17 cellular contexts compared by ENCODE assay signal in genomic region chr20:47600967-47601547, GRCh38.
DNase-seq lines count a peak whose midpoint lies in the region; ATAC-seq and TF ChIP-seq lines count a peak whose summit lies in the region.
"Had no signal": no experiment of that assay in that cellular context is flagged by ENCODE, and none has a peak within 500 bp of the region (broad histone marks: within the 10 kb centered on the region; RNA-seq: fewer than 3 reads in every experiment).

No MANE protein-coding gene starts in this region.

- H3K27me3 Mint-ChIP-seq in activated naive CD4-positive, alpha-beta T cell treated with anti-CD3 and anti-CD28 coated beads, Interleukin-2, amount 50 U/mL, for 24 hours: no peaks in the 10 kb centered on the region
- no peaks in the 10 kb centered on the region for H3K27me3 Mint-ChIP-seq in activated naive CD4-positive, alpha-beta T cell treated with anti-CD3 and anti-CD28 coated beads for 36 hours (ENCODE audit: low read depth)
- H3K27me3 Mint-ChIP-seq in activated B cell treated with CpG ODN at 0.5 μM for 24 hours: no peaks in the 10 kb centered on the region
- H3K27me3 Mint-ChIP-seq: CD4-positive, alpha-beta T cell had no signal

- no peaks in the 10 kb centered on the region for H3K4me1 ChIP-seq in trophoblast cell (ENCODE audit: control insufficient read depth in 1 of 2, insufficient read depth in 2 of 2, low read length in 2 of 2)

- CTCF ChIA-PET in activated naive CD4-positive, alpha-beta T cell treated with anti-CD3 and anti-CD28 coated beads for 36 hours (lab: Charles Lee): interaction anchor here (0.9 to 1.4 kb wide), 3 partner anchors 40 to 217 kb away, joined by 3 to 5 read pairs (median 3); no protein-coding TSS in a partner anchor
- CTCF ChIA-PET in activated B cell treated with CpG ODN at 0.5 μM for 24 hours (lab: Charles Lee): interaction anchor here (1.4 kb wide), 1 partner anchor 304 kb away, joined by 3 read pairs; no protein-coding TSS in a partner anchor

- H3K4me2 ChIP-seq in trophoblast cell (ENCODE audit: low read length): no peak overlapping the region

- no peak overlapping the region for H3K9ac ChIP-seq in trophoblast cell (ENCODE audit: low read length)

- H3K4me1 Mint-ChIP-seq in activated naive CD4-positive, alpha-beta T cell treated with anti-CD3 and anti-CD28 coated beads, Interleukin-2, amount 50 U/mL, for 24 hours: peaks cover 69% of the 10 kb centered on the region
- H3K4me1 Mint-ChIP-seq in activated naive CD4-positive, alpha-beta T cell treated with anti-CD3 and anti-CD28 coated beads for 36 hours (ENCODE audit: low read depth): peaks cover 59% of the 10 kb centered on the region
- H3K4me1 Mint-ChIP-seq in activated B cell treated with CpG ODN at 0.5 μM for 24 hours: peaks cover 62% of the 10 kb centered on the region

- no peak overlapping the region for H2BK120ac ChIP-seq in trophoblast cell (ENCODE audit: insufficient read depth, low read length, poor library complexity)

- no peak overlapping the region for H2BK12ac ChIP-seq in trophoblast cell (ENCODE audit: low read length)

- peaks cover 0 to 3% of the 10 kb centered on the region in 2 experiments for H3K36me3 ChIP-seq in trophoblast cell (ENCODE audit: control insufficient read depth in 1 of 2, insufficient read depth in 2 of 2, low read length in 2 of 2)

- H3K4ac ChIP-seq in trophoblast cell (ENCODE audit: low read depth, low read length): peak overlapping the region; percentile 58

- no peak overlapping the region for H3K18ac ChIP-seq in trophoblast cell (ENCODE audit: low read length)

- H3K9me3 ChIP-seq in trophoblast cell (ENCODE audit: insufficient read depth, low read depth, low read length): peaks cover 5% of the 10 kb centered on the region

- WGBS in trophoblast cell (ENCODE audit: extremely low coverage, insufficient coverage, insufficient read length): no CpG with 5 or more reads among the region's 9 CpGs

- no peak overlapping the region for H4K8ac ChIP-seq in trophoblast cell (ENCODE audit: low read depth, low read length)

- H3K9me3 Mint-ChIP-seq in activated naive CD4-positive, alpha-beta T cell treated with anti-CD3 and anti-CD28 coated beads, Interleukin-2, amount 50 U/mL, for 24 hours: no peaks in the 10 kb centered on the region
- no peaks in the 10 kb centered on the region for H3K9me3 Mint-ChIP-seq in activated naive CD4-positive, alpha-beta T cell treated with anti-CD3 and anti-CD28 coated beads for 36 hours
- H3K9me3 Mint-ChIP-seq in activated B cell treated with CpG ODN at 0.5 μM for 24 hours: no peaks in the 10 kb centered on the region
- H3K9me3 Mint-ChIP-seq: CD4-positive, alpha-beta T cell had no signal

- H4K91ac ChIP-seq in trophoblast cell (ENCODE audit: low read depth, low read length): no peak overlapping the region

- H3K4me3 ChIP-seq in HL-60 (replicated peaks; ENCODE audit: insufficient read depth, low read length): no peak overlapping the region
- H3K4me3 ChIP-seq in trophoblast cell (ENCODE audit: low read depth, low read length): no peak overlapping the region

- ATAC-seq in activated B cell treated with CpG ODN at 0.5 μM for 24 hours (ENCODE audit: low read depth): no peak
- ATAC-seq: SK-N-SH treated with all-trans-retinoic acid at 6 μM for 48 hours had no signal

- H3K14ac ChIP-seq in trophoblast cell (ENCODE audit: low read length): no peak overlapping the region

- POLR2A ChIA-PET in activated B cell treated with CpG ODN at 0.5 μM for 24 hours (lab: Charles Lee): interaction anchor here (1.3 kb wide), 1 partner anchor 99 kb away, joined by 3 read pairs; no protein-coding TSS in a partner anchor

- DNase-seq in activated naive CD4-positive, alpha-beta T cell treated with anti-CD3 and anti-CD28 coated beads for 36 hours: no peak
- DNase-seq in HL-60 (ENCODE audit: low read depth in 1 of 2, low spot score in 1 of 2) (peak; percentile 5 to 22), activated B cell treated with CpG ODN at 0.5 μM for 24 hours (no peak), trophoblast cell (no peak), COR-L47 (lab: John Stamatoyannopoulos, UW) (no peak), EL (no peak)
- DNase-seq: CD4-positive, alpha-beta T cell; DMS79; H7; NCI-H1048; NCI-H1694; NCI-H226; NCI-H524 treated with DMSO at 0.1 percent for 48 hours; NK-92 treated with Interleukin-12 subunit alpha and Interleukin-12 subunit beta, amount 100 ng/mL, for 24 hours; SHP77 had no signal

- no peak overlapping the region for H2BK5ac ChIP-seq in trophoblast cell (ENCODE audit: low read depth, low read length, poor library complexity)

- H2AFZ ChIP-seq in trophoblast cell (ENCODE audit: insufficient read depth, low read length, poor library complexity): no peak overlapping the region

- TF ChIP-seq CTCF in HL-60 (IDR thresholded peaks at IDR 0.05; ENCODE audit: insufficient read depth, low read length) (no peak), activated B cell treated with CpG ODN at 0.5 μM for 24 hours (IDR thresholded peaks at IDR 0.05) (no peak)

- no peaks in the 10 kb centered on the region for H3K79me2 ChIP-seq in trophoblast cell (ENCODE audit: control insufficient read depth, insufficient read depth, low read length, poor library complexity)

- H3K4me3 Mint-ChIP-seq in activated naive CD4-positive, alpha-beta T cell treated with anti-CD3 and anti-CD28 coated beads, Interleukin-2, amount 50 U/mL, for 24 hours: no peak overlapping the region
- no peak overlapping the region for H3K4me3 Mint-ChIP-seq in activated naive CD4-positive, alpha-beta T cell treated with anti-CD3 and anti-CD28 coated beads for 36 hours
- no peak overlapping the region for H3K4me3 Mint-ChIP-seq in activated B cell treated with CpG ODN at 0.5 μM for 24 hours
- H3K4me3 Mint-ChIP-seq: CD4-positive, alpha-beta T cell had no signal

- H2AK5ac ChIP-seq in trophoblast cell (ENCODE audit: low read length): no peak overlapping the region

- no peaks in the 10 kb centered on the region for H3K27me3 ChIP-seq in HL-60 (ENCODE audit: insufficient read depth, poor library complexity, severe bottlenecking)
- no peaks in the 10 kb centered on the region for H3K27me3 ChIP-seq in trophoblast cell (ENCODE audit: insufficient read depth, low read length)

- peak overlapping the region; percentile 62 for H3K27ac Mint-ChIP-seq in activated naive CD4-positive, alpha-beta T cell treated with anti-CD3 and anti-CD28 coated beads, Interleukin-2, amount 50 U/mL, for 24 hours
- H3K27ac Mint-ChIP-seq in activated naive CD4-positive, alpha-beta T cell treated with anti-CD3 and anti-CD28 coated beads for 36 hours: no peak overlapping the region
- peak overlapping the region; percentile 53 for H3K27ac Mint-ChIP-seq in activated B cell treated with CpG ODN at 0.5 μM for 24 hours
- H3K27ac Mint-ChIP-seq: CD4-positive, alpha-beta T cell had no signal

- H3K36me3 Mint-ChIP-seq in activated naive CD4-positive, alpha-beta T cell treated with anti-CD3 and anti-CD28 coated beads, Interleukin-2, amount 50 U/mL, for 24 hours: peaks cover 16% of the 10 kb centered on the region
- peaks cover 20% of the 10 kb centered on the region for H3K36me3 Mint-ChIP-seq in activated naive CD4-positive, alpha-beta T cell treated with anti-CD3 and anti-CD28 coated beads for 36 hours (ENCODE audit: low read depth)
- peaks cover 63% of the 10 kb centered on the region for H3K36me3 Mint-ChIP-seq in activated B cell treated with CpG ODN at 0.5 μM for 24 hours (ENCODE audit: low read depth)

- no peak overlapping the region for H4K12ac ChIP-seq in trophoblast cell (ENCODE audit: low read depth, low read length)

- intact Hi-C loops in activated naive CD4-positive, alpha-beta T cell treated with anti-CD3 and anti-CD28 coated beads for 36 hours (cut with micrococcal nuclease): no loop called here
- intact Hi-C loops in activated B cell treated with CpG ODN at 0.5 μM for 24 hours (cut with micrococcal nuclease): no loop called here

- H3K23ac ChIP-seq in trophoblast cell (ENCODE audit: low read length): peak overlapping the region; percentile 99

- H3K27ac ChIP-seq in HL-60 (replicated peaks) (no peak overlapping the region), trophoblast cell (ENCODE audit: low read depth, low read length) (no peak overlapping the region)

- H3K79me1 ChIP-seq in trophoblast cell (ENCODE audit: low read length): no peaks in the 10 kb centered on the region

Comparison
In these comparisons a context has a peak if more than half of its experiments do, and no peak if none do; other contexts are left out.
1. DNase-seq: peak in HL-60 (2 of 2); none in activated naive CD4-positive, alpha-beta T cell treated with anti-CD3 and anti-CD28 coated beads for 36 hours (single experiment), activated B cell treated with CpG ODN at 0.5 μM for 24 hours (single experiment), trophoblast cell (0 of 2), COR-L47 (single experiment) and EL (single experiment).